In the genomic region with DNA sequence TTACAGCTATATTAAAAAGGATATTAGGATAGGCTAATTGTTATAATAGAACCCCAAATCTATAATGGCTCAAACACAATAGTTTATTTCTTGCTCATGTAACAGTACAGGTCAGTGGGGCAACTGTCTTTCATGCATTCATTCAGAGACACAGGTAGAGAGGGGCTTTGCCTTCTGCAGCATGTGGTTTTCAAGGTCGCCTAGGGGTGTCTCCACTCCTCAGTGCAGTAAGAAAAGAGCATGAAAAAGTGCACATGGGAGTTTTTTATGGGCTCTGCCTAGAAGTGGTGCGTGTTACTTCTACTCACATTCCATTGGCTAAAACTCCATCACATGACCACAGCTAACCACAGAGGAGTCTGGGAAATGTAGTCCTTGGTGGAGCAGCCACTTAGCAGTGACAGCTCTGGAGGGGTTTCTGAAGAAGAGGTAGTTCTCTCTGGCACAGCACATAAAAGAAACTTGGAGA, we compare ENCODE assay signal across 1 cellular context.
TF ChIP-seq lines count a peak whose summit lies in the region.

No MANE protein-coding gene starts in this region.

TF ChIP-seq in K562, 482 proteins besides CTCF, POLR2A, EP300 and RAD21 (continued from another document and continues in another):
- TF ChIP-seq PHF8 (IDR thresholded peaks at IDR 0.05; ENCODE audit: borderline replicate concordance, low read length) (peak; percentile 18; the same call in 1 of the 2 replicates), RB1 (IDR thresholded peaks at IDR 0.05; ENCODE audit: low read depth) (0 out of 2 replicates have a peak, but pooled peaks have one; percentile 24), SAFB2 (IDR thresholded peaks at IDR 0.05; ENCODE audit: borderline replicate concordance, low read depth, low read length, severe bottlenecking) (no peak), ZEB2 (IDR thresholded peaks at IDR 0.05) (no peak), SOX6 (IDR thresholded peaks at IDR 0.05) (0 out of 2 replicates have a peak, but pooled peaks have one; percentile 28), ZNF175 (CRISPR knock-in tag; IDR thresholded peaks at IDR 0.05; ENCODE audit: low read depth) (peak; percentile 51), CBX8 (IDR thresholded peaks at IDR 0.05; ENCODE audit: borderline replicate concordance, extremely low read depth, low read depth, low read length, poor library complexity, severe bottlenecking) (no peak), MAFK (IDR thresholded peaks at IDR 0.05; ENCODE audit: low read length) (peak; percentile 41; the same call in 1 of the 2 replicates), PCBP2 (IDR thresholded peaks at IDR 0.05; ENCODE audit: low read depth, low read length, poor library complexity, severe bottlenecking) (no peak), ZNF282 (CRISPR knock-in tag; IDR thresholded peaks at IDR 0.05) (no peak), RBM25 (IDR thresholded peaks at IDR 0.05; ENCODE audit: low read depth, low read length, severe bottlenecking) (peak; percentile 39), RBM17 (IDR thresholded peaks at IDR 0.05; ENCODE audit: borderline replicate concordance, low read depth, low read length) (no peak), ZNF184 (CRISPR knock-in tag; IDR thresholded peaks at IDR 0.05) (no peak), TEAD4 (IDR thresholded peaks at IDR 0.05; ENCODE audit: low read length) (peak; percentile 60), TEAD4 (CRISPR knock-in tag; IDR thresholded peaks at IDR 0.05; ENCODE audit: borderline replicate concordance) (no peak), C11orf30 (IDR thresholded peaks at IDR 0.05; ENCODE audit: low read depth) (peak; percentile 49; the same call in 1 of the 2 replicates), HCFC1 (IDR thresholded peaks at IDR 0.05; ENCODE audit: low read depth, low read length) (peak; percentile 96), HNRNPUL1 (IDR thresholded peaks at IDR 0.05; ENCODE audit: low read length) (no peak), SIN3A (IDR thresholded peaks at IDR 0.05; ENCODE audit: borderline replicate concordance in 2 of 2, control insufficient read depth in 1 of 2, low read depth in 2 of 2, low read length in 2 of 2) (0 out of 4 replicates have a peak, but pooled peaks of 1 of the 2 experiments have one; percentile 31), DNMT1 (IDR thresholded peaks at IDR 0.05) (no peak), TAF1 (IDR thresholded peaks at IDR 0.05; ENCODE audit: control insufficient read depth, extremely low read depth, insufficient read depth, low read length, severe bottlenecking) (peak; percentile 44), ETV5 (CRISPR knock-in tag; IDR thresholded peaks at IDR 0.05; ENCODE audit: low read depth) (no peak), TRIM28 (IDR thresholded peaks at IDR 0.05) (0 out of 2 replicates have a peak, but pooled peaks have one; percentile 15)
- TF ChIP-seq, protein P1, sequence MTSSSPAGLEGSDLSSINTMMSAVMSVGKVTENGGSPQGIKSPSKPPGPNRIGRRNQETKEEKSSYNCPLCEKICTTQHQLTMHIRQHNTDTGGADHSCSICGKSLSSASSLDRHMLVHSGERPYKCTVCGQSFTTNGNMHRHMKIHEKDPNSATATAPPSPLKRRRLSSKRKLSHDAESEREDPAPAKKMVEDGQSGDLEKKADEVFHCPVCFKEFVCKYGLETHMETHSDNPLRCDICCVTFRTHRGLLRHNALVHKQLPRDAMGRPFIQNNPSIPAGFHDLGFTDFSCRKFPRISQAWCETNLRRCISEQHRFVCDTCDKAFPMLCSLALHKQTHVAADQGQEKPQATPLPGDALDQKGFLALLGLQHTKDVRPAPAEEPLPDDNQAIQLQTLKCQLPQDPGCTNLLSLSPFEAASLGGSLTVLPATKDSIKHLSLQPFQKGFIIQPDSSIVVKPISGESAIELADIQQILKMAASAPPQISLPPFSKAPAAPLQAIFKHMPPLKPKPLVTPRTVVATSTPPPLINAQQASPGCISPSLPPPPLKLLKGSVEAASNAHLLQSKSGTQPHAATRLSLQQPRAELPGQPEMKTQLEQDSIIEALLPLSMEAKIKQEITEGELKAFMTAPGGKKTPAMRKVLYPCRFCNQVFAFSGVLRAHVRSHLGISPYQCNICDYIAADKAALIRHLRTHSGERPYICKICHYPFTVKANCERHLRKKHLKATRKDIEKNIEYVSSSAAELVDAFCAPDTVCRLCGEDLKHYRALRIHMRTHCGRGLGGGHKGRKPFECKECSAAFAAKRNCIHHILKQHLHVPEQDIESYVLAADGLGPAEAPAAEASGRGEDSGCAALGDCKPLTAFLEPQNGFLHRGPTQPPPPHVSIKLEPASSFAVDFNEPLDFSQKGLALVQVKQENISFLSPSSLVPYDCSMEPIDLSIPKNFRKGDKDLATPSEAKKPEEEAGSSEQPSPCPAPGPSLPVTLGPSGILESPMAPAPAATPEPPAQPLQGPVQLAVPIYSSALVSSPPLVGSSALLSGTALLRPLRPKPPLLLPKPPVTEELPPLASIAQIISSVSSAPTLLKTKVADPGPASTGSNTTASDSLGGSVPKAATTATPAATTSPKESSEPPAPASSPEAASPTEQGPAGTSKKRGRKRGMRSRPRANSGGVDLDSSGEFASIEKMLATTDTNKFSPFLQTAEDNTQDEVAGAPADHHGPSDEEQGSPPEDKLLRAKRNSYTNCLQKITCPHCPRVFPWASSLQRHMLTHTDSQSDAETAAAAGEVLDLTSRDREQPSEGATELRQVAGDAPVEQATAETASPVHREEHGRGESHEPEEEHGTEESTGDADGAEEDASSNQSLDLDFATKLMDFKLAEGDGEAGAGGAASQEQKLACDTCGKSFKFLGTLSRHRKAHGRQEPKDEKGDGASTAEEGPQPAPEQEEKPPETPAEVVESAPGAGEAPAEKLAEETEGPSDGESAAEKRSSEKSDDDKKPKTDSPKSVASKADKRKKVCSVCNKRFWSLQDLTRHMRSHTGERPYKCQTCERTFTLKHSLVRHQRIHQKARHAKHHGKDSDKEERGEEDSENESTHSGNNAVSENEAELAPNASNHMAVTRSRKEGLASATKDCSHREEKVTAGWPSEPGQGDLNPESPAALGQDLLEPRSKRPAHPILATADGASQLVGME (CRISPR knock-in tag; IDR thresholded peaks at IDR 0.05) = no peak
- TF ChIP-seq, protein P2, sequence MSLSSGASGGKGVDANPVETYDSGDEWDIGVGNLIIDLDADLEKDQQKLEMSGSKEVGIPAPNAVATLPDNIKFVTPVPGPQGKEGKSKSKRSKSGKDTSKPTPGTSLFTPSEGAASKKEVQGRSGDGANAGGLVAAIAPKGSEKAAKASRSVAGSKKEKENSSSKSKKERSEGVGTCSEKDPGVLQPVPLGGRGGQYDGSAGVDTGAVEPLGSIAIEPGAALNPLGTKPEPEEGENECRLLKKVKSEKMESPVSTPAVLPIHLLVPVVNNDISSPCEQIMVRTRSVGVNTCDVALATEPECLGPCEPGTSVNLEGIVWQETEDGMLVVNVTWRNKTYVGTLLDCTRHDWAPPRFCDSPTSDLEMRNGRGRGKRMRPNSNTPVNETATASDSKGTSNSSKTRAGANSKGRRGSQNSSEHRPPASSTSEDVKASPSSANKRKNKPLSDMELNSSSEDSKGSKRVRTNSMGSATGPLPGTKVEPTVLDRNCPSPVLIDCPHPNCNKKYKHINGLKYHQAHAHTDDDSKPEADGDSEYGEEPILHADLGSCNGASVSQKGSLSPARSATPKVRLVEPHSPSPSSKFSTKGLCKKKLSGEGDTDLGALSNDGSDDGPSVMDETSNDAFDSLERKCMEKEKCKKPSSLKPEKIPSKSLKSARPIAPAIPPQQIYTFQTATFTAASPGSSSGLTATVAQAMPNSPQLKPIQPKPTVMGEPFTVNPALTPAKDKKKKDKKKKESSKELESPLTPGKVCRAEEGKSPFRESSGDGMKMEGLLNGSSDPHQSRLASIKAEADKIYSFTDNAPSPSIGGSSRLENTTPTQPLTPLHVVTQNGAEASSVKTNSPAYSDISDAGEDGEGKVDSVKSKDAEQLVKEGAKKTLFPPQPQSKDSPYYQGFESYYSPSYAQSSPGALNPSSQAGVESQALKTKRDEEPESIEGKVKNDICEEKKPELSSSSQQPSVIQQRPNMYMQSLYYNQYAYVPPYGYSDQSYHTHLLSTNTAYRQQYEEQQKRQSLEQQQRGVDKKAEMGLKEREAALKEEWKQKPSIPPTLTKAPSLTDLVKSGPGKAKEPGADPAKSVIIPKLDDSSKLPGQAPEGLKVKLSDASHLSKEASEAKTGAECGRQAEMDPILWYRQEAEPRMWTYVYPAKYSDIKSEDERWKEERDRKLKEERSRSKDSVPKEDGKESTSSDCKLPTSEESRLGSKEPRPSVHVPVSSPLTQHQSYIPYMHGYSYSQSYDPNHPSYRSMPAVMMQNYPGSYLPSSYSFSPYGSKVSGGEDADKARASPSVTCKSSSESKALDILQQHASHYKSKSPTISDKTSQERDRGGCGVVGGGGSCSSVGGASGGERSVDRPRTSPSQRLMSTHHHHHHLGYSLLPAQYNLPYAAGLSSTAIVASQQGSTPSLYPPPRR (CRISPR knock-in tag; IDR thresholded peaks at IDR 0.05; ENCODE audit: borderline replicate concordance) = no peak
- TF ChIP-seq, protein P3, sequence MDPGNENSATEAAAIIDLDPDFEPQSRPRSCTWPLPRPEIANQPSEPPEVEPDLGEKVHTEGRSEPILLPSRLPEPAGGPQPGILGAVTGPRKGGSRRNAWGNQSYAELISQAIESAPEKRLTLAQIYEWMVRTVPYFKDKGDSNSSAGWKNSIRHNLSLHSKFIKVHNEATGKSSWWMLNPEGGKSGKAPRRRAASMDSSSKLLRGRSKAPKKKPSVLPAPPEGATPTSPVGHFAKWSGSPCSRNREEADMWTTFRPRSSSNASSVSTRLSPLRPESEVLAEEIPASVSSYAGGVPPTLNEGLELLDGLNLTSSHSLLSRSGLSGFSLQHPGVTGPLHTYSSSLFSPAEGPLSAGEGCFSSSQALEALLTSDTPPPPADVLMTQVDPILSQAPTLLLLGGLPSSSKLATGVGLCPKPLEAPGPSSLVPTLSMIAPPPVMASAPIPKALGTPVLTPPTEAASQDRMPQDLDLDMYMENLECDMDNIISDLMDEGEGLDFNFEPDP (CRISPR knock-in tag; IDR thresholded peaks at IDR 0.05) = no peak
- TF ChIP-seq, protein P4, sequence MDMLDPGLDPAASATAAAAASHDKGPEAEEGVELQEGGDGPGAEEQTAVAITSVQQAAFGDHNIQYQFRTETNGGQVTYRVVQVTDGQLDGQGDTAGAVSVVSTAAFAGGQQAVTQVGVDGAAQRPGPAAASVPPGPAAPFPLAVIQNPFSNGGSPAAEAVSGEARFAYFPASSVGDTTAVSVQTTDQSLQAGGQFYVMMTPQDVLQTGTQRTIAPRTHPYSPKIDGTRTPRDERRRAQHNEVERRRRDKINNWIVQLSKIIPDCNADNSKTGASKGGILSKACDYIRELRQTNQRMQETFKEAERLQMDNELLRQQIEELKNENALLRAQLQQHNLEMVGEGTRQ (CRISPR knock-in tag; IDR thresholded peaks at IDR 0.05) = peak; percentile 99
- TF ChIP-seq, protein P5, sequence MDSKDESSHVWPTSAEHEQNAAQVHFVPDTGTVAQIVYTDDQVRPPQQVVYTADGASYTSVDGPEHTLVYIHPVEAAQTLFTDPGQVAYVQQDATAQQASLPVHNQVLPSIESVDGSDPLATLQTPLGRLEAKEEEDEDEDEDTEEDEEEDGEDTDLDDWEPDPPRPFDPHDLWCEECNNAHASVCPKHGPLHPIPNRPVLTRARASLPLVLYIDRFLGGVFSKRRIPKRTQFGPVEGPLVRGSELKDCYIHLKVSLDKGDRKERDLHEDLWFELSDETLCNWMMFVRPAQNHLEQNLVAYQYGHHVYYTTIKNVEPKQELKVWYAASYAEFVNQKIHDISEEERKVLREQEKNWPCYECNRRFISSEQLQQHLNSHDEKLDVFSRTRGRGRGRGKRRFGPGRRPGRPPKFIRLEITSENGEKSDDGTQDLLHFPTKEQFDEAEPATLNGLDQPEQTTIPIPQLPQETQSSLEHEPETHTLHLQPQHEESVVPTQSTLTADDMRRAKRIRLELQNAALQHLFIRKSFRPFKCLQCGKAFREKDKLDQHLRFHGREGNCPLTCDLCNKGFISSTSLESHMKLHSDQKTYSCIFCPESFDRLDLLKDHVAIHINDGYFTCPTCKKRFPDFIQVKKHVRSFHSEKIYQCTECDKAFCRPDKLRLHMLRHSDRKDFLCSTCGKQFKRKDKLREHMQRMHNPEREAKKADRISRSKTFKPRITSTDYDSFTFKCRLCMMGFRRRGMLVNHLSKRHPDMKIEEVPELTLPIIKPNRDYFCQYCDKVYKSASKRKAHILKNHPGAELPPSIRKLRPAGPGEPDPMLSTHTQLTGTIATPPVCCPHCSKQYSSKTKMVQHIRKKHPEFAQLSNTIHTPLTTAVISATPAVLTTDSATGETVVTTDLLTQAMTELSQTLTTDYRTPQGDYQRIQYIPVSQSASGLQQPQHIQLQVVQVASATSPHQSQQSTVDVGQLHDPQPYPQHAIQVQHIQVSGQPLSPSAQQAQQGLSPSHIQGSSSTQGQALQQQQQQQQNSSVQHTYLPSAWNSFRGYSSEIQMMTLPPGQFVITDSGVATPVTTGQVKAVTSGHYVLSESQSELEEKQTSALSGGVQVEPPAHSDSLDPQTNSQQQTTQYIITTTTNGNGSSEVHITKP (IDR thresholded peaks at IDR 0.05; ENCODE audit: partially characterized antibody) = peak; percentile 65
- TF ChIP-seq, protein P6, sequence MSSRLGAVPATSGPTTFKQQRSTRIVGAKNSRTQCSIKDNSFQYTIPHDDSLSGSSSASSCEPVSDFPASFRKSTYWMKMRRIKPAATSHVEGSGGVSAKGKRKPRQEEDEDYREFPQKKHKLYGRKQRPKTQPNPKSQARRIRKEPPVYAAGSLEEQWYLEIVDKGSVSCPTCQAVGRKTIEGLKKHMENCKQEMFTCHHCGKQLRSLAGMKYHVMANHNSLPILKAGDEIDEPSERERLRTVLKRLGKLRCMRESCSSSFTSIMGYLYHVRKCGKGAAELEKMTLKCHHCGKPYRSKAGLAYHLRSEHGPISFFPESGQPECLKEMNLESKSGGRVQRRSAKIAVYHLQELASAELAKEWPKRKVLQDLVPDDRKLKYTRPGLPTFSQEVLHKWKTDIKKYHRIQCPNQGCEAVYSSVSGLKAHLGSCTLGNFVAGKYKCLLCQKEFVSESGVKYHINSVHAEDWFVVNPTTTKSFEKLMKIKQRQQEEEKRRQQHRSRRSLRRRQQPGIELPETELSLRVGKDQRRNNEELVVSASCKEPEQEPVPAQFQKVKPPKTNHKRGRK (tag; IDR thresholded peaks at IDR 0.05) = no peak
- TF ChIP-seq, protein P7, sequence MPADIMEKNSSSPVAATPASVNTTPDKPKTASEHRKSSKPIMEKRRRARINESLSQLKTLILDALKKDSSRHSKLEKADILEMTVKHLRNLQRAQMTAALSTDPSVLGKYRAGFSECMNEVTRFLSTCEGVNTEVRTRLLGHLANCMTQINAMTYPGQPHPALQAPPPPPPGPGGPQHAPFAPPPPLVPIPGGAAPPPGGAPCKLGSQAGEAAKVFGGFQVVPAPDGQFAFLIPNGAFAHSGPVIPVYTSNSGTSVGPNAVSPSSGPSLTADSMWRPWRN (IDR thresholded peaks at IDR 0.05; ENCODE audit: low read depth) = no peak
- TF ChIP-seq, protein P8, sequence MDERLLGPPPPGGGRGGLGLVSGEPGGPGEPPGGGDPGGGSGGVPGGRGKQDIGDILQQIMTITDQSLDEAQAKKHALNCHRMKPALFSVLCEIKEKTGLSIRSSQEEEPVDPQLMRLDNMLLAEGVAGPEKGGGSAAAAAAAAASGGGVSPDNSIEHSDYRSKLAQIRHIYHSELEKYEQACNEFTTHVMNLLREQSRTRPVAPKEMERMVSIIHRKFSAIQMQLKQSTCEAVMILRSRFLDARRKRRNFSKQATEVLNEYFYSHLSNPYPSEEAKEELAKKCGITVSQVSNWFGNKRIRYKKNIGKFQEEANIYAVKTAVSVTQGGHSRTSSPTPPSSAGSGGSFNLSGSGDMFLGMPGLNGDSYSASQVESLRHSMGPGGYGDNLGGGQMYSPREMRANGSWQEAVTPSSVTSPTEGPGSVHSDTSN (CRISPR knock-in tag; IDR thresholded peaks at IDR 0.05; ENCODE audit: low read depth) = no peak
- TF ChIP-seq, protein P8 (tag; conservative IDR thresholded peaks at IDR 0.05; ENCODE audit: low read depth) = no peak
